1 cellular context compared by ENCODE assay signal in the genomic region with DNA sequence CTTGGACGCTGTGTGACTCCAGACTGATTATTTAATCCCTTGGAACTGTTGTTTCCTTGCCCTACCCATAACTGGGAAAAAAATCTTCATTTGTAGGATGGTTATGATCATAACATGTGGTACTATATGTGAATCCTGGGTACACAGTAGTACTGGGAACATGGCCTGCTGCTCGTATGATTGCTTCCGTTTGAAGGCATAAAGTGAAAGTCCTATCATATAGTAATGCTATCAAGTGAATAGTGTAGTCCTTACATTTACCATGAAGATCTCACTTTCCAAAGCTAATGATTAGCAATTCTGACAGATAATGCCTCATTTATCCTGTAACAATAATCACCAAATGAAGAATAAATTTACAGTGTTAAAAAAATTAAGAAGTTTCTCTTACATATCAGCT.
TF ChIP-seq lines count a peak whose summit lies in the region.

No MANE protein-coding gene starts in this region.

TF ChIP-seq in GM12878, 131 proteins besides CTCF, POLR2A, EP300 and RAD21:
- peak; percentile 33; the same call in 1 of the 2 replicates for TF ChIP-seq PML (IDR thresholded peaks at IDR 0.05; ENCODE audit: low read length)
- TF ChIP-seq, protein P1, sequence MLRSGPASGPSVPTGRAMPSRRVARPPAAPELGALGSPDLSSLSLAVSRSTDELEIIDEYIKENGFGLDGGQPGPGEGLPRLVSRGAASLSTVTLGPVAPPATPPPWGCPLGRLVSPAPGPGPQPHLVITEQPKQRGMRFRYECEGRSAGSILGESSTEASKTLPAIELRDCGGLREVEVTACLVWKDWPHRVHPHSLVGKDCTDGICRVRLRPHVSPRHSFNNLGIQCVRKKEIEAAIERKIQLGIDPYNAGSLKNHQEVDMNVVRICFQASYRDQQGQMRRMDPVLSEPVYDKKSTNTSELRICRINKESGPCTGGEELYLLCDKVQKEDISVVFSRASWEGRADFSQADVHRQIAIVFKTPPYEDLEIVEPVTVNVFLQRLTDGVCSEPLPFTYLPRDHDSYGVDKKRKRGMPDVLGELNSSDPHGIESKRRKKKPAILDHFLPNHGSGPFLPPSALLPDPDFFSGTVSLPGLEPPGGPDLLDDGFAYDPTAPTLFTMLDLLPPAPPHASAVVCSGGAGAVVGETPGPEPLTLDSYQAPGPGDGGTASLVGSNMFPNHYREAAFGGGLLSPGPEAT (IDR thresholded peaks at IDR 0.05; ENCODE audit: low read depth) = no peak
- TF ChIP-seq POLR2AphosphoS2 (IDR thresholded peaks at IDR 0.05; ENCODE audit: low read depth, low read length) = 0 out of 2 replicates have a peak, but pooled peaks have one; percentile 7
- TF ChIP-seq NFIC (IDR thresholded peaks at IDR 0.05; ENCODE audit: low read depth, low read length) = 0 out of 2 replicates have a peak, but pooled peaks have one; percentile 24
- TF ChIP-seq NR2C1 (IDR thresholded peaks at IDR 0.05) = no peak
- no peak for TF ChIP-seq YBX1 (IDR thresholded peaks at IDR 0.05)
- TF ChIP-seq, protein P2, sequence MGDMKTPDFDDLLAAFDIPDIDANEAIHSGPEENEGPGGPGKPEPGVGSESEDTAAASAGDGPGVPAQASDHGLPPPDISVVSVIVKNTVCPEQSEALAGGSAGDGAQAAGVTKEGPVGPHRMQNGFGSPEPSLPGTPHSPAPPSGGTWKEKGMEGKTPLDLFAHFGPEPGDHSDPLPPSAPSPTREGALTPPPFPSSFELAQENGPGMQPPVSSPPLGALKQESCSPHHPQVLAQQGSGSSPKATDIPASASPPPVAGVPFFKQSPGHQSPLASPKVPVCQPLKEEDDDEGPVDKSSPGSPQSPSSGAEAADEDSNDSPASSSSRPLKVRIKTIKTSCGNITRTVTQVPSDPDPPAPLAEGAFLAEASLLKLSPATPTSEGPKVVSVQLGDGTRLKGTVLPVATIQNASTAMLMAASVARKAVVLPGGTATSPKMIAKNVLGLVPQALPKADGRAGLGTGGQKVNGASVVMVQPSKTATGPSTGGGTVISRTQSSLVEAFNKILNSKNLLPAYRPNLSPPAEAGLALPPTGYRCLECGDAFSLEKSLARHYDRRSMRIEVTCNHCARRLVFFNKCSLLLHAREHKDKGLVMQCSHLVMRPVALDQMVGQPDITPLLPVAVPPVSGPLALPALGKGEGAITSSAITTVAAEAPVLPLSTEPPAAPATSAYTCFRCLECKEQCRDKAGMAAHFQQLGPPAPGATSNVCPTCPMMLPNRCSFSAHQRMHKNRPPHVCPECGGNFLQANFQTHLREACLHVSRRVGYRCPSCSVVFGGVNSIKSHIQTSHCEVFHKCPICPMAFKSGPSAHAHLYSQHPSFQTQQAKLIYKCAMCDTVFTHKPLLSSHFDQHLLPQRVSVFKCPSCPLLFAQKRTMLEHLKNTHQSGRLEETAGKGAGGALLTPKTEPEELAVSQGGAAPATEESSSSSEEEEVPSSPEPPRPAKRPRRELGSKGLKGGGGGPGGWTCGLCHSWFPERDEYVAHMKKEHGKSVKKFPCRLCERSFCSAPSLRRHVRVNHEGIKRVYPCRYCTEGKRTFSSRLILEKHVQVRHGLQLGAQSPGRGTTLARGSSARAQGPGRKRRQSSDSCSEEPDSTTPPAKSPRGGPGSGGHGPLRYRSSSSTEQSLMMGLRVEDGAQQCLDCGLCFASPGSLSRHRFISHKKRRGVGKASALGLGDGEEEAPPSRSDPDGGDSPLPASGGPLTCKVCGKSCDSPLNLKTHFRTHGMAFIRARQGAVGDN (IDR thresholded peaks at IDR 0.05) = peak; percentile 68
